ENCODE assay signal across 8 cellular contexts in genomic region chr1:203306089-203306969, GRCh38. TPM values are rescaled to one million over a fixed set of nuclear protein-coding genes. Genes with fewer than 3 reads are reported as not detected.
A peak's percentile ranks its signal among the peaks of the same experiment; 100 is the strongest.
DNase-seq lines count a peak whose midpoint lies in the region; ATAC-seq, FAIRE-seq and TF ChIP-seq lines count a peak whose summit lies in the region.

No MANE protein-coding gene starts in this region.

- peak overlapping the region; percentile 80; the same call in 1 of the 2 replicates for H2AFZ ChIP-seq in SK-N-SH (ENCODE audit: low read depth)

- POLR2A ChIA-PET in SK-N-SH (lab: Yijun Ruan, JAX), result interaction anchor here (0.8 to 2.7 kb wide), 9 partner anchors 10 to 366 kb away, joined by 3 to 18 read pairs (median 6); no protein-coding TSS in a partner anchor

- H3K9me2 ChIP-seq in SK-N-SH, result no peaks in the 10 kb centered on the region

- H3K9ac ChIP-seq in SK-N-SH, result peak overlapping the region; percentile 83
- peak overlapping the region; percentile 67; the same call in 1 of the 2 replicates for H3K9ac ChIP-seq in iPS-20b (ENCODE audit: low read depth, low read length)

- peak; percentile 90 for DNase-seq in DMS153 treated with DMSO at 0.1 percent for 48 hours (lab: John Stamatoyannopoulos, UW; ENCODE audit: unreplicated experiment)
- peak; percentile 43 for DNase-seq in HuH-7.5 (ENCODE audit: low spot score)
- peak; percentile 82 for DNase-seq in SK-N-SH
- peak; percentile 93 for DNase-seq in bronchial epithelial cell (ENCODE audit: low read depth)
- DNase-seq in sciatic nerve (ENCODE audit: low spot score), result peak; percentile 89
- no peak for DNase-seq in NCI-H774 (lab: John Stamatoyannopoulos, UW)

- H3K36me3 ChIP-seq in SK-N-SH (replicated peaks in 1 of 2; ENCODE audit: control insufficient read depth in 1 of 2, insufficient read depth in 2 of 2, low read length in 1 of 2), result peaks cover 21 to 23% of the 10 kb centered on the region in 2 experiments
- peaks cover 14% of the 10 kb centered on the region for H3K36me3 ChIP-seq in bronchial epithelial cell (ENCODE audit: control insufficient read depth, insufficient read depth, low read length)
- no peaks in the 10 kb centered on the region for H3K36me3 ChIP-seq in iPS-20b (ENCODE audit: insufficient read depth, low read depth, low read length)

- H3K4me1 ChIP-seq in SK-N-SH (ENCODE audit: control insufficient read depth in 1 of 2, insufficient read depth in 2 of 2, low read depth in 1 of 2, low read length in 1 of 2) (peaks cover 22 to 48% of the 10 kb centered on the region in 2 experiments), iPS-20b (ENCODE audit: insufficient read depth, low read length) (peaks cover 23% of the 10 kb centered on the region)

- no peaks in the 10 kb centered on the region for H3K9me3 ChIP-seq in SK-N-SH
- H3K9me3 ChIP-seq in iPS-20b (ENCODE audit: insufficient read depth, low read depth, low read length), result no peaks in the 10 kb centered on the region

- H3K27me3 ChIP-seq in SK-N-SH (ENCODE audit: insufficient read depth) (no peaks in the 10 kb centered on the region), bronchial epithelial cell (ENCODE audit: control insufficient read depth, insufficient read depth, low read length) (no peaks in the 10 kb centered on the region), iPS-20b (ENCODE audit: insufficient read depth, low read length) (peaks cover 89% of the 10 kb centered on the region)

- peak; percentile 74 for ATAC-seq in sciatic nerve
- ATAC-seq in HG03442 (IDR thresholded peaks at IDR 0.05; ENCODE audit: unreplicated experiment), result no peak

- peak; percentile 33; the same call in 1 of the 2 replicates for TF ChIP-seq RAD21 in SK-N-SH (IDR thresholded peaks at IDR 0.05; ENCODE audit: low read length)

- H3K79me2 ChIP-seq in SK-N-SH (ENCODE audit: insufficient read depth), result peaks cover 32% of the 10 kb centered on the region

- H3K4me3 ChIP-seq in SK-N-SH (ENCODE audit: low read depth in 2 of 2, low read length in 1 of 2) (peak overlapping the region; percentile 84 to 94), bronchial epithelial cell (ENCODE audit: low read depth, low read length) (peak overlapping the region; percentile 81), iPS-20b (ENCODE audit: low read length) (peak overlapping the region; percentile 76)

- peaks cover 5% of the 10 kb centered on the region for H3F3A ChIP-seq in SK-N-SH (replicated peaks; ENCODE audit: insufficient read depth)

- intact Hi-C loops in sciatic nerve (cut with DNase I), result loop anchor here (5.0 kb wide), 1 partner anchor 34 kb away; no protein-coding TSS in a partner anchor

- peak overlapping the region; percentile 99 for H3K4me2 ChIP-seq in SK-N-SH

- no peak for FAIRE-seq in bronchial epithelial cell (lab: Jason Lieb, UNC)

- CTCF ChIA-PET in SK-N-SH (lab: Yijun Ruan, JAX), result interaction anchor here (0.7 to 9.2 kb wide), 20 partner anchors 9 to 267 kb away, joined by 3 to 127 read pairs (median 5); no protein-coding TSS in a partner anchor

- TF ChIP-seq EP300 in SK-N-SH (IDR thresholded peaks at IDR 0.05; ENCODE audit: borderline replicate concordance in 1 of 2, low read depth in 1 of 2, low read length in 1 of 2), result no peak

- TF ChIP-seq CTCF in SK-N-SH (IDR thresholded peaks at IDR 0.05) (no peak), bronchial epithelial cell (IDR thresholded peaks at IDR 0.05; ENCODE audit: insufficient read depth, low read length, severe bottlenecking) (peak; percentile 39)

- WGBS in SK-N-SH (ENCODE audit: low lambda C conversion rate), result 16% methylated on average over 12 of the region's 22 CpGs

- H4K20me1 ChIP-seq in SK-N-SH (ENCODE audit: insufficient read depth), result peaks cover 39% of the 10 kb centered on the region

- H3K27ac ChIP-seq in SK-N-SH (ENCODE audit: low read depth in 2 of 2, low read length in 1 of 2), result peak overlapping the region; percentile 17 to 83; a peak in 3 of 4 replicates
- no peak overlapping the region for H3K27ac ChIP-seq in iPS-20b (ENCODE audit: low read length)

TF ChIP-seq in SK-N-SH, 30 proteins besides CTCF, POLR2A, EP300 and RAD21:
- TF ChIP-seq SMC3 (IDR thresholded peaks at IDR 0.05; ENCODE audit: low read depth, low read length) (no peak; the same call in 1 of the 2 replicates), FOSL2 (IDR thresholded peaks at IDR 0.05; ENCODE audit: borderline replicate concordance, low read depth) (no peak), PBX3 (IDR thresholded peaks at IDR 0.05) (no peak), MAX (IDR thresholded peaks at IDR 0.05; ENCODE audit: low read depth) (no peak), TCF12 (IDR thresholded peaks at IDR 0.05) (0 out of 2 replicates have a peak, but pooled peaks have one; percentile 15), USF1 (IDR thresholded peaks at IDR 0.05; ENCODE audit: borderline replicate concordance, low read depth) (no peak), GATA2 (CRISPR knock-in tag; IDR thresholded peaks at IDR 0.05) (no peak), FOXJ3 (CRISPR knock-in tag; IDR thresholded peaks at IDR 0.05) (no peak; the same call in 1 of the 2 replicates), RFX5 (IDR thresholded peaks at IDR 0.05; ENCODE audit: low read length) (no peak), ELF1 (IDR thresholded peaks at IDR 0.05) (no peak), CHD2 (IDR thresholded peaks at IDR 0.05; ENCODE audit: low read length, partially characterized antibody) (no peak), POLR2AphosphoS5 (IDR thresholded peaks at IDR 0.05; ENCODE audit: low read depth, low read length) (peak; percentile 75), NFIC (IDR thresholded peaks at IDR 0.05; ENCODE audit: borderline replicate concordance) (peak; percentile 74), TAF1 (IDR thresholded peaks at IDR 0.05; ENCODE audit: borderline replicate concordance, low read depth, low read length) (no peak), MEF2A (IDR thresholded peaks at IDR 0.05; ENCODE audit: borderline replicate concordance, low read depth) (no peak)

RNA-seq across cellular contexts. Expression of gene BTG2, which starts 1.0 kb away (rescaled TPM):
- polyA plus RNA-seq in SK-N-SH (2012; rRNA removed), result 26.2 and 33.5 TPM in 2 replicates
- 19.1 and 24.9 TPM in 2 replicates for polyA plus RNA-seq in SK-N-SH (2012; cell fraction: cytosol; rRNA removed)
- polyA plus RNA-seq in SK-N-SH (2012; cell fraction: nucleus; rRNA removed), result 13.7 and 24.3 TPM in 2 replicates
- total RNA-seq in bronchial epithelial cell (12.9 and 25.9 TPM in 2 replicates), sciatic nerve (83.5 TPM)

RNA-seq across cellular contexts. Expression of gene FMOD, which starts 44.6 kb away (rescaled TPM):
- polyA plus RNA-seq in SK-N-SH (2012; rRNA removed), result not detected in 2 replicates
- not detected in 2 replicates for polyA plus RNA-seq in SK-N-SH (2012; cell fraction: cytosol; rRNA removed)
- polyA plus RNA-seq in SK-N-SH (2012; cell fraction: nucleus; rRNA removed), result 0.02 TPM in 1 of 2 replicates, not detected in the other
- total RNA-seq in bronchial epithelial cell (0.26 TPM in 1 of 2 replicates, not detected in the other), sciatic nerve (126 TPM)

Comparison
In these comparisons a context has a peak if more than half of its experiments do, and no peak if none do; other contexts are left out.
1. RNA of gene FMOD, which starts 44.6 kb away (total RNA-seq): 126 TPM in sciatic nerve (single experiment); 0.26 TPM in bronchial epithelial cell; every median in the first group is over 100 times any median in the second.
2. Peak in every context shown above with its lines, with median percentiles within 50 percentile points of each other: H3K4me3 ChIP-seq.